In genomic region chr9:130193531-130194405, GRCh38 we compare ENCODE assay signal across 1 cellular context.
TF ChIP-seq lines count a peak whose summit lies in the region.

No MANE protein-coding gene starts in this region.

TF ChIP-seq in K562, 482 proteins besides CTCF, POLR2A, EP300 and RAD21:
- 0 out of 2 replicates have a peak, but pooled peaks have one; percentile 7 for TF ChIP-seq POLR2G (IDR thresholded peaks at IDR 0.05; ENCODE audit: low read depth, low read length)
- no peak for TF ChIP-seq ZNF274 (IDR thresholded peaks at IDR 0.05; ENCODE audit: borderline replicate concordance, low read depth, low read length)
